ENCODE assay signal across 8 cellular contexts in genomic region chr19:17720487-17720839, GRCh38. TPM values are rescaled to one million over a fixed set of nuclear protein-coding genes. Genes with fewer than 3 reads are reported as not detected.
DNase-seq lines count a peak whose midpoint lies in the region; ATAC-seq and TF ChIP-seq lines count a peak whose summit lies in the region.

No MANE protein-coding gene starts in this region.

- peak overlapping the region; percentile 55; the same call in 1 of the 2 replicates for H3K9ac ChIP-seq in HUES48 (ENCODE audit: low read depth, low read length)

- no peak for TF ChIP-seq CTCF in AG04449 (IDR thresholded peaks at IDR 0.05; ENCODE audit: insufficient read depth, low read length, missing control alignments)

- H3K27ac ChIP-seq in HUES48 (ENCODE audit: low read depth, low read length) (no peak overlapping the region), caudate nucleus (ENCODE audit: low read depth, low read length) (peak overlapping the region; percentile 56)

- H3K27me3 ChIP-seq in HUES48 (ENCODE audit: control insufficient read depth, insufficient read depth, low read length): no peaks in the 10 kb centered on the region

- H3K4me3 ChIP-seq in AG04449 (ENCODE audit: low read depth, low read length) (peak overlapping the region; percentile 75), HUES48 (ENCODE audit: low read depth, low read length) (peak overlapping the region; percentile 88)

- H3K4me1 Mint-ChIP-seq in naive B cell: peaks cover 44 to 60% (median 60%) of the 10 kb centered on the region in 3 donors

- H3K9me3 ChIP-seq in HUES48 (ENCODE audit: control insufficient read depth, insufficient read depth, low read length): no peaks in the 10 kb centered on the region

- peaks cover 15% of the 10 kb centered on the region for H3K4me1 ChIP-seq in HUES48 (ENCODE audit: control insufficient read depth, insufficient read depth, low read length)

- POLR2A ChIA-PET in AG04449 (lab: Yijun Ruan, JAX): interaction anchor here (0.5 kb wide), 1 partner anchor 277 kb away, joined by 3 read pairs; no protein-coding TSS in a partner anchor

- CTCF ChIA-PET in AG04449 (lab: Yijun Ruan, JAX): interaction anchor here (0.8 to 1.6 kb wide), 4 partner anchors 10 to 29 kb away, joined by 3 to 4 read pairs (median 3); no protein-coding TSS in a partner anchor

- in situ Hi-C loops in ACHN (cut with HindIII; ENCODE audit: low pct_ligation_motif_present, low pct_unique_long_range_greater_than_20kb, low sequenced_read_pairs): no loop called here

- DNase-seq in AG04449 (ENCODE audit: low read depth, low spot score): no peak
- peak in 12 of 61 donors; percentile 5 to 42 (median 28) for DNase-seq in caudate nucleus (lab: John Stamatoyannopoulos, UW)
- no peak for DNase-seq in naive B cell
- DNase-seq in ACHN: no peak
- no peak for DNase-seq in H4 (ENCODE audit: low spot score)

- peaks cover 0 to 14% of the 10 kb centered on the region in 2 donors for H3K36me3 Mint-ChIP-seq in naive B cell

- H3K36me3 ChIP-seq in HUES48 (ENCODE audit: control insufficient read depth, insufficient read depth, low read length): peaks cover 39% of the 10 kb centered on the region

- no peak for ATAC-seq in naive B cell (ENCODE audit: low read depth in 2 of 2)
- no peak for ATAC-seq in GM21423 (IDR thresholded peaks at IDR 0.05; ENCODE audit: unreplicated experiment)
- no peak for ATAC-seq in GM21381 (IDR thresholded peaks at IDR 0.05; ENCODE audit: unreplicated experiment)

- no peaks in the 10 kb centered on the region for H3K27me3 Mint-ChIP-seq in naive B cell

- H3K4me3 Mint-ChIP-seq in naive B cell: peak overlapping the region; percentile 89 to 95 (median 93)

- no peaks in the 10 kb centered on the region for H3K9me3 Mint-ChIP-seq in naive B cell

- H3K27ac Mint-ChIP-seq in naive B cell: peak overlapping the region in 4 of 6 donors; percentile 83 to 97 (median 91)

RNA-seq across cellular contexts. Expression of gene MAP1S, which starts 1.2 kb away (rescaled TPM):
- 10 to 100 TPM; 22.4 to 44.0 (median 26.0) TPM for polyA plus RNA-seq in naive B cell (ENCODE audit: low read depth in 6 of 6)
- total RNA-seq in H4 (2014; rRNA removed; shearing (Covaris generic)): 6.7 and 14.6 TPM in 2 replicates

RNA-seq across cellular contexts. Expression of gene FCHO1, which starts 30.8 kb away (rescaled TPM):
- 10 to 100 TPM; 10.1 to 52.1 (median 25.2) TPM for polyA plus RNA-seq in naive B cell (ENCODE audit: low read depth in 6 of 6)
- total RNA-seq in H4 (2014; rRNA removed; shearing (Covaris generic)): 0.58 TPM in 1 of 2 replicates, not detected in the other

RNA-seq across cellular contexts. Expression of gene UNC13A, which starts 32.3 kb away (rescaled TPM):
- not detected for polyA plus RNA-seq in naive B cell (ENCODE audit: low read depth in 6 of 6)
- 0.04 TPM in 1 of 2 replicates, not detected in the other for total RNA-seq in H4 (2014; rRNA removed; shearing (Covaris generic))
